In the genomic region with DNA sequence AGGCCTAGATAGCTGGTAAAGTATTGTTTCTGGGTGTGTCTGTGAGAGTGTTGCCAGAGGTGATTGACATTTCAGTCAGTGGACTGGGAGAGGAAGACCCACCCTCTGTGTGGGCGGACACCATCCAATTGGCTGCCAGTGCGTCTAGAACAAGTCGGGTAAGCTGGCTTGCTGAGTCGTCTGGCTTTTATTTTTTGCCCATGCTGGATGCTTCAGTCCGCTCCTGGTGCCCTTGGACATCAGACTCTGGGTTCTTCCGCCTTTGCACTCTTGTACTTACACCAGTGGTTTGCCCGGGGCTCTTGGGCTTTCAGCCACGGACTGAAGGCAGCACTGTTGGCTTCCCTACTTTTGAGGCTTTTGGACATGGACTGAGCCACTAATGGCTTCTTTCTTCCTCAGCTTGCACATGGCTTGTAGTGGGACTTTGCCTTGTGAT, we compare ENCODE assay signal across 20 cellular contexts. TPM values are rescaled to one million over a fixed set of nuclear protein-coding genes. Genes with fewer than 3 reads are reported as not detected.
DNase-seq lines count a peak whose midpoint lies in the region; ATAC-seq, FAIRE-seq and TF ChIP-seq lines count a peak whose summit lies in the region.
"Had no signal": no experiment of that assay in that cellular context is flagged by ENCODE, and none has a peak within 500 bp of the region (broad histone marks: within the 10 kb centered on the region; RNA-seq: fewer than 3 reads in every experiment).

No MANE protein-coding gene starts in this region.

- H3K56ac ChIP-seq in H1 (replicated peaks; ENCODE audit: insufficient read length, low read depth, low read length), result no peak overlapping the region

- WGBS in H1 (ENCODE audit: extremely low coverage in 1 of 2, insufficient coverage in 1 of 2, insufficient read length in 1 of 2, insufficient replicate concordance in 2 of 2, low coverage in 1 of 2, low lambda C conversion rate in 2 of 2, missing lambda C conversion rate in 1 of 2), 2 experiments, result 78% methylated on average over 8 of the region's 8 CpGs; no CpG with 5 or more reads in 1 of the 2 experiments

- CTCF ChIA-PET in H1 (lab: Charles Lee; ENCODE audit: partially characterized antibody), result interaction anchor here (0.5 to 1.2 kb wide), 4 partner anchors 29 to 301 kb away, joined by 3 to 4 read pairs (median 4); no protein-coding TSS in a partner anchor

- no peak overlapping the region for H2AFZ ChIP-seq in H1 (ENCODE audit: low read length)

- H3K9me3 ChIP-seq in H1 (ENCODE audit: insufficient read depth in 2 of 2, low read depth in 1 of 2, low read length in 1 of 2), result no peaks in the 10 kb centered on the region

- H2BK12ac ChIP-seq in H1 (ENCODE audit: low read depth, low read length), result no peak overlapping the region

- H4K8ac ChIP-seq in H1 (ENCODE audit: extremely low read depth, insufficient read depth, low read length), result no peak overlapping the region

- no peak overlapping the region for H2BK15ac ChIP-seq in H1 (ENCODE audit: low read length)

- peaks cover 0 to 8% (median 3%) of the 10 kb centered on the region in 4 experiments; a peak in 5 of 7 replicates for H3K4me1 ChIP-seq in H1 (replicated peaks in 1 of 4; ENCODE audit: control insufficient read depth in 3 of 4, insufficient read depth in 4 of 4, low read length in 3 of 4)
- H3K4me1 ChIP-seq: BLaER1 treated with 17β-estradiol and CSF1 and Interleukin-3, amounts not matched to agents 10 nM and 100 nM had no signal

- TF ChIP-seq CTCF in H1 (IDR thresholded peaks at IDR 0.05; ENCODE audit: control extremely low read depth in 1 of 3, insufficient read depth in 1 of 3, low read depth in 1 of 3, low read length in 3 of 3), result no peak
- TF ChIP-seq CTCF in nephron progenitor cell (IDR thresholded peaks at IDR 0.05), result no peak

- H2BK120ac ChIP-seq in H1 (replicated peaks; ENCODE audit: low read depth, low read length), result no peak overlapping the region

- H2AK5ac ChIP-seq in H1 (ENCODE audit: low read depth, low read length), result no peak overlapping the region

- no peak overlapping the region for H3K14ac ChIP-seq in H1 (ENCODE audit: insufficient read length)

- no peaks in the 10 kb centered on the region for H3K79me1 ChIP-seq in H1 (ENCODE audit: low read depth, low read length)

- H2BK20ac ChIP-seq in H1 (ENCODE audit: low read length), result no peak overlapping the region

- H3K18ac ChIP-seq in H1 (ENCODE audit: extremely low read depth, low read length), result no peak overlapping the region

- H4K20me1 ChIP-seq in H1 (replicated peaks in 1 of 2; ENCODE audit: control insufficient read depth in 1 of 2, insufficient read depth in 2 of 2, low read length in 2 of 2), result no peaks in the 10 kb centered on the region

- H4K91ac ChIP-seq in H1 (replicated peaks; ENCODE audit: insufficient read length, low read length), result no peak overlapping the region

- H3K4me3 ChIP-seq in H1 (ENCODE audit: extremely low read depth in 1 of 4, insufficient read depth in 2 of 4, low read depth in 3 of 4, low read length in 4 of 4), result no peak overlapping the region
- H3K4me3 ChIP-seq: BLaER1 treated with 17β-estradiol and CSF1 and Interleukin-3, amounts not matched to agents 10 nM and 100 nM had no signal

- H3K36me3 Mint-ChIP-seq in nephron progenitor cell (ENCODE audit: low read depth), result peaks cover 18% of the 10 kb centered on the region
- H3K36me3 Mint-ChIP-seq in natural killer cell treated with Interleukin-12 subunit alpha and Interleukin-12 subunit beta and Interleukin-15 and Interleukin-18, amount 100 ng/mL, for 72 hours, result no peaks in the 10 kb centered on the region
- H3K36me3 Mint-ChIP-seq: natural killer cell had no signal

- no peak overlapping the region for H4K5ac ChIP-seq in H1 (ENCODE audit: insufficient read length, low read depth, low read length)

- no peaks in the 10 kb centered on the region for H3K27me3 Mint-ChIP-seq in nephron progenitor cell (ENCODE audit: low read depth, poor library complexity)
- H3K27me3 Mint-ChIP-seq in natural killer cell treated with Interleukin-12 subunit alpha and Interleukin-12 subunit beta and Interleukin-15 and Interleukin-18, amount 100 ng/mL, for 72 hours, result no peaks in the 10 kb centered on the region
- H3K27me3 Mint-ChIP-seq: activated T-cell treated with anti-CD3 and anti-CD28 coated beads, Interleukin-2, amount 50 U/mL, for 24 hours had no signal

- FAIRE-seq in H1 (lab: Jason Lieb, UNC), result peak; percentile 62
- FAIRE-seq: HTR-8/SVneo had no signal

- peak overlapping the region; percentile 39 for H3K4me3 Mint-ChIP-seq in nephron progenitor cell
- no peak overlapping the region for H3K4me3 Mint-ChIP-seq in natural killer cell treated with Interleukin-12 subunit alpha and Interleukin-12 subunit beta and Interleukin-15 and Interleukin-18, amount 100 ng/mL, for 72 hours
- H3K4me3 Mint-ChIP-seq: activated T-cell treated with anti-CD3 and anti-CD28 coated beads, Interleukin-2, amount 50 U/mL, for 24 hours; natural killer cell; T-helper 1 cell treated with Interleukin-12 subunit alpha and Interleukin-12 subunit beta and Interleukin-4 antibody, amounts not matched to agents 30 μg/mL and 1 μg/mL, for 36 hours had no signal

- H3K23ac ChIP-seq in H1 (ENCODE audit: insufficient read length), result no peak overlapping the region

- H2BK5ac ChIP-seq in H1 (ENCODE audit: low read depth, low read length), result no peak overlapping the region

- peaks cover 6% of the 10 kb centered on the region for H3K9me3 Mint-ChIP-seq in nephron progenitor cell
- H3K9me3 Mint-ChIP-seq in natural killer cell treated with Interleukin-12 subunit alpha and Interleukin-12 subunit beta and Interleukin-15 and Interleukin-18, amount 100 ng/mL, for 72 hours, result no peaks in the 10 kb centered on the region
- H3K9me3 Mint-ChIP-seq: activated T-cell treated with anti-CD3 and anti-CD28 coated beads, Interleukin-2, amount 50 U/mL, for 24 hours; natural killer cell; T-helper 1 cell treated with Interleukin-12 subunit alpha and Interleukin-12 subunit beta and Interleukin-4 antibody, amounts not matched to agents 30 μg/mL and 1 μg/mL, for 36 hours had no signal

- no peak for ATAC-seq in natural killer cell treated with Interleukin-12 subunit alpha and Interleukin-12 subunit beta and Interleukin-15 and Interleukin-18, amount 100 ng/mL, for 72 hours
- ATAC-seq: natural killer cell had no signal

- 0 out of 3 replicates have a peak, but pooled peaks of 1 of the 2 experiments have one; percentile 22 for TF ChIP-seq POLR2A in H1 (IDR thresholded peaks at IDR 0.05; ENCODE audit: control extremely low read depth in 1 of 2, low read depth in 2 of 2, low read length in 2 of 2)

- H3K79me2 ChIP-seq in H1 (ENCODE audit: control insufficient read depth in 1 of 2, insufficient read depth in 2 of 2, low read length in 2 of 2), result peaks cover 0 to 18% of the 10 kb centered on the region in 2 experiments; a peak in 3 of 4 replicates

- no peaks in the 10 kb centered on the region for H3K27me3 ChIP-seq in H1 (replicated peaks in 1 of 4; ENCODE audit: control insufficient read depth in 3 of 4, extremely low read depth in 1 of 4, insufficient read depth in 3 of 4, low read length in 3 of 4)
- H3K27me3 ChIP-seq: BLaER1 treated with 17β-estradiol and CSF1 and Interleukin-3, amounts not matched to agents 10 nM and 100 nM had no signal

- TF ChIP-seq EP300 in H1 (IDR thresholded peaks at IDR 0.05; ENCODE audit: borderline replicate concordance in 1 of 2, low read depth in 2 of 2, low read length in 2 of 2), result no peak

- H3K36me3 ChIP-seq in H1 (ENCODE audit: control insufficient read depth in 2 of 4, insufficient read depth in 4 of 4, low read length in 3 of 4), result no peaks in the 10 kb centered on the region

- peak overlapping the region in 1 of 2 experiments; percentile 18; a peak in 1 of 4 replicates for H3K4me2 ChIP-seq in H1 (ENCODE audit: insufficient read depth in 1 of 2, low read depth in 2 of 2, low read length in 2 of 2)
- H3K4me2 ChIP-seq: BLaER1 treated with 17β-estradiol and CSF1 and Interleukin-3, amounts not matched to agents 10 nM and 100 nM had no signal

- DNase-seq in DMS 273 (lab: John Stamatoyannopoulos, UW; ENCODE audit: unreplicated experiment) (peak; percentile 18), DMS 273 treated with DMSO at 0.1 percent for 48 hours (lab: John Stamatoyannopoulos, UW) (no peak), NCI-H2227 treated with DMSO at 0.1 percent for 48 hours (lab: John Stamatoyannopoulos, UW) (peak; percentile 10), H1 (ENCODE audit: low read depth in 1 of 2, low spot score in 2 of 2) (peak in 1 of 2 experiments; percentile 53), nephron progenitor cell (no peak), NCI-H2029 (lab: John Stamatoyannopoulos, UW) (no peak), NCI-H2029 treated with DMSO at 0.1 percent for 48 hours (lab: John Stamatoyannopoulos, UW) (no peak)
- no peak for DNase-seq in natural killer cell treated with Interleukin-12 subunit alpha and Interleukin-12 subunit beta and Interleukin-15 and Interleukin-18, amount 100 ng/mL, for 72 hours (ENCODE audit: low spot score)
- DNase-seq: activated CD4-positive, alpha-beta T cell treated with anti-CD3 and anti-CD28 coated beads for 1 hour; activated T-cell treated with anti-CD3 and anti-CD28 coated beads, Interleukin-2, amount 50 U/mL, for 24 hours; effector CD8-positive, alpha-beta T cell; foreskin fibroblast; natural killer cell; NCI-H1930; NCI-H748 treated with DMSO at 0.1 percent for 48 hours had no signal

- POLR2A ChIA-PET in H1 (lab: Charles Lee; ENCODE audit: partially characterized antibody), result interaction anchor here (0.9 to 1.3 kb wide), 2 partner anchors 13 to 208 kb away, joined by 3 to 4 read pairs; no protein-coding TSS in a partner anchor

- no peak overlapping the region for H3K9ac ChIP-seq in H1 (replicated peaks in 1 of 4; ENCODE audit: extremely low read depth in 1 of 4, low read depth in 3 of 4, low read length in 3 of 4)
- H3K9ac ChIP-seq: BLaER1 treated with 17β-estradiol and CSF1 and Interleukin-3, amounts not matched to agents 10 nM and 100 nM had no signal

- H3K4ac ChIP-seq in H1 (replicated peaks; ENCODE audit: insufficient read length, low read depth, low read length), result no peak overlapping the region

- no peaks in the 10 kb centered on the region for H3K23me2 ChIP-seq in H1 (ENCODE audit: low read depth, low read length)

- H3K4me1 Mint-ChIP-seq in nephron progenitor cell, result no peaks in the 10 kb centered on the region
- H3K4me1 Mint-ChIP-seq in natural killer cell treated with Interleukin-12 subunit alpha and Interleukin-12 subunit beta and Interleukin-15 and Interleukin-18, amount 100 ng/mL, for 72 hours (ENCODE audit: low read depth in 2 of 2), result peaks cover 12 to 13% of the 10 kb centered on the region in 2 donors

- no peak overlapping the region for H3K27ac ChIP-seq in H1 (ENCODE audit: low read depth, low read length)
- H3K27ac ChIP-seq: 22Rv1; BLaER1 treated with 17β-estradiol and CSF1 and Interleukin-3, amounts not matched to agents 10 nM and 100 nM had no signal

- TF ChIP-seq RAD21 in H1 (IDR thresholded peaks at IDR 0.05 in 1 of 2, conservative IDR thresholded peaks at IDR 0.05 in 1 of 2; ENCODE audit: low read depth in 2 of 2, low read length in 2 of 2), result no peak

- H3K27ac Mint-ChIP-seq in nephron progenitor cell, result no peak overlapping the region
- H3K27ac Mint-ChIP-seq in natural killer cell treated with Interleukin-12 subunit alpha and Interleukin-12 subunit beta and Interleukin-15 and Interleukin-18, amount 100 ng/mL, for 72 hours, result no peak overlapping the region
- H3K27ac Mint-ChIP-seq: activated T-cell treated with anti-CD3 and anti-CD28 coated beads, Interleukin-2, amount 50 U/mL, for 24 hours; natural killer cell; T-helper 1 cell treated with Interleukin-12 subunit alpha and Interleukin-12 subunit beta and Interleukin-4 antibody, amounts not matched to agents 30 μg/mL and 1 μg/mL, for 36 hours had no signal

RNA-seq across cellular contexts. Expression of a gene that starts 24.3 kb away (rescaled TPM):
- total RNA-seq in H1 (2021; fragmentation: NEBNext Ultra II Directional; extraction: Animal tissue kit (Norgen Biotek cat#: 25700)), result 21.6 and 26.8 TPM in 2 replicates
- 11.5 and 19.0 TPM in 2 replicates for polyA plus RNA-seq in H1 (2011; rRNA removed)
- 10.1 TPM for polyA plus RNA-seq in H1 (2011; cell fraction: cytosol; rRNA removed)
- polyA plus RNA-seq in H1 (2011; cell fraction: nucleus; rRNA removed), result 44.2 TPM
- 16.7 to 23.4 TPM (median 19.8 TPM) in 4 replicates for polyA plus RNA-seq in H1 (2012, experiment 1 of 2)
- 7.2 TPM for polyA plus RNA-seq in H1 (2012, experiment 2 of 2)
- polyA plus RNA-seq in H1 (2013, experiment 1 of 2), result 14.0 TPM
- 13.3 TPM for polyA plus RNA-seq in H1 (2013, experiment 2 of 2)
- 10.6 and 13.7 TPM in 2 replicates for polyA minus RNA-seq in H1 (2011; rRNA and poly(A)+ RNA removed)
- 7.4 TPM for polyA minus RNA-seq in H1 (2011; cell fraction: cytosol; rRNA and poly(A)+ RNA removed)
- polyA minus RNA-seq in H1 (2011; cell fraction: nucleus; rRNA and poly(A)+ RNA removed), result 31.5 TPM
- total RNA-seq in natural killer cell treated with Interleukin-12 subunit alpha and Interleukin-12 subunit beta and Interleukin-15 and Interleukin-18, amount 100 ng/mL, for 72 hours, result 10 to 100 TPM; 38.8 to 76.0 TPM

RNA-seq across cellular contexts. Expression of a gene that starts 59.6 kb away (rescaled TPM):
- 2.1 and 4.7 TPM in 2 replicates for total RNA-seq in H1 (2021; fragmentation: NEBNext Ultra II Directional; extraction: Animal tissue kit (Norgen Biotek cat#: 25700))
- 1.3 TPM in 2 replicates for polyA plus RNA-seq in H1 (2011; rRNA removed)
- polyA plus RNA-seq in H1 (2011; cell fraction: cytosol; rRNA removed), result 2.0 TPM
- polyA plus RNA-seq in H1 (2011; cell fraction: nucleus; rRNA removed), result 1.5 TPM
- polyA plus RNA-seq in H1 (2012, experiment 1 of 2), result 0.80 to 1.2 TPM (median 0.91 TPM) in 4 replicates
- 2.6 TPM for polyA plus RNA-seq in H1 (2012, experiment 2 of 2)
- 1.6 TPM for polyA plus RNA-seq in H1 (2013, experiment 1 of 2)
- 1.9 TPM for polyA plus RNA-seq in H1 (2013, experiment 2 of 2)
- polyA minus RNA-seq in H1 (2011; rRNA and poly(A)+ RNA removed), result 0.17 and 0.47 TPM in 2 replicates
- polyA minus RNA-seq in H1 (2011; cell fraction: cytosol; rRNA and poly(A)+ RNA removed), result 4.1 TPM
- polyA minus RNA-seq in H1 (2011; cell fraction: nucleus; rRNA and poly(A)+ RNA removed), result 6.3 TPM
- 1 to 10 TPM; 2.7 to 4.2 TPM for total RNA-seq in natural killer cell treated with Interleukin-12 subunit alpha and Interleukin-12 subunit beta and Interleukin-15 and Interleukin-18, amount 100 ng/mL, for 72 hours
- total RNA-seq: M059J, natural killer cell had no signal

Comparison
In these comparisons a context has a peak if more than half of its experiments do, and no peak if none do; other contexts are left out.
1. DNase-seq: peak in DMS 273 (single experiment) and NCI-H2227 treated with DMSO at 0.1 percent for 48 hours (single experiment); none in DMS 273 treated with DMSO at 0.1 percent for 48 hours (single experiment), nephron progenitor cell (single experiment), natural killer cell treated with Interleukin-12 subunit alpha and Interleukin-12 subunit beta and Interleukin-15 and Interleukin-18, amount 100 ng/mL, for 72 hours (single experiment), NCI-H2029 (single experiment) and NCI-H2029 treated with DMSO at 0.1 percent for 48 hours (single experiment).